ENCODE assay signal across 8 cellular contexts in the genomic region with DNA sequence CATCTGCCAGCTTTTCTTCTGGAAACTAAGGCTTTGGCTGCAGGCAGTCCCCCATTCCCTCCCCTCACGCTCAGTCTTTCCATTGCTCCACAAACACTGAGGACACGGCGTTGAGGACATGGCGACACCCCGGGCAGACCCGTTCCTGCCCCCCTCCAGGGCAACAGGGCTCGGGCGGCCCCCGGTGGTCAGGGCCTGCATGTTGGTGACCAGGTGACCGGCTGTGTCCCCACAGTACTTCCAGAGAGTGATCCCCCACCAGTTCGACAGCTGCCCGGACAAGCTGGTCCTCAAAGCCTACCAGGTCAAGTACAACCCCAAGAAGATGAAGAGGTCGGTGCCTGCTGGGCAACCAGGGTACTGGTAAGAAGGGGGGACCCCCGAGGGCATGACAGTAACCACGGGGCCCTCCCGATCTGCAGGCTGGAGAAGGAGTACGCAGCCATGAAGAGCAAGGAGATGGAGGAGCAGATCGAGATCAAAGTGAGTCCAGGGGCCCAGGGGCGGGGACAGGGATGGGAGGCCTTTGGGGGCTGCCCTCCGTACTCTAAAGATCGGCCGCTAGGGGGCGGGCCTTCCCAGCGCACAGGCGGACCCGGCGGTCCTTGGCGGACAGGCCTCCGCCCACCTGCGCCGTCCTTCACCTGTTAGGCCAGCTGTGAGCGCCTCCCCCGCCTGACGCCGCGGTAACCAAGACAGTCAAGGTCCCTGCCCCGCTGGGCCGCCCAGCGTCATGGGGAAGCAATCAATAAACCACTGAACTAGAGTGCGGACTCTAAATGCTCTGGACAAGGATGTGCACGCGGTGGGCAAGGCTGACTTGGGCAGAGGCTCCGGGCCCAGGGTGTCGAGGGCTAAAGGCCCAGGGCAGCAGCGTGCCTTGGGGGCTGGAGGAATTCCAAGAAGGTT. TPM values are rescaled to one million over a fixed set of nuclear protein-coding genes. Genes with fewer than 3 reads are reported as not detected.
A peak's percentile ranks its signal among the peaks of the same experiment; 100 is the strongest.
DNase-seq lines count a peak whose midpoint lies in the region; ATAC-seq and TF ChIP-seq lines count a peak whose summit lies in the region.

No MANE protein-coding gene starts in this region.

- ATAC-seq in Right ventricle myocardium superior (ENCODE audit: poor library complexity) (peak; percentile 71), GM18873 (IDR thresholded peaks at IDR 0.05; ENCODE audit: low FRiP score, unreplicated experiment) (no peak), GM21381 (IDR thresholded peaks at IDR 0.05; ENCODE audit: unreplicated experiment) (no peak)

- H4K20me1 ChIP-seq in MM.1S (ENCODE audit: insufficient read depth, low read length), result no peaks in the 10 kb centered on the region
- H4K20me1 ChIP-seq in SK-N-SH (ENCODE audit: insufficient read depth), result no peaks in the 10 kb centered on the region

- WGBS in SK-N-SH (ENCODE audit: low lambda C conversion rate), result 26% methylated on average over 36 of the region's 45 CpGs

- peak; percentile 77 for TF ChIP-seq RAD21 in SK-N-SH (IDR thresholded peaks at IDR 0.05; ENCODE audit: low read length)

- H3K4me3 ChIP-seq in MM.1S (ENCODE audit: low read length), result no peak overlapping the region
- peak overlapping the region in 1 of 2 experiments; percentile 17; a peak in 1 of 4 replicates for H3K4me3 ChIP-seq in SK-N-SH (ENCODE audit: low read depth in 2 of 2, low read length in 1 of 2)

- H3F3A ChIP-seq in MM.1S (ENCODE audit: insufficient read depth, low read length) (no peaks in the 10 kb centered on the region), SK-N-SH (replicated peaks; ENCODE audit: insufficient read depth) (no peaks in the 10 kb centered on the region)

- H3K4me1 ChIP-seq in MM.1S (ENCODE audit: low read length) (0 out of 2 replicates have a peak, but pooled peaks cover 3% of the 10 kb centered on the region), SK-N-SH (ENCODE audit: control insufficient read depth in 1 of 2, insufficient read depth in 2 of 2, low read depth in 1 of 2, low read length in 1 of 2) (peaks cover 0 to 14% of the 10 kb centered on the region in 2 experiments; a peak in 1 of 4 replicates)

- H3K27ac ChIP-seq in MM.1S (ENCODE audit: low read length) (no peak overlapping the region), SK-N-SH (ENCODE audit: low read depth in 2 of 2, low read length in 1 of 2) (no peak overlapping the region)

- H3K79me2 ChIP-seq in MM.1S (ENCODE audit: low read length), result no peaks in the 10 kb centered on the region
- no peaks in the 10 kb centered on the region for H3K79me2 ChIP-seq in SK-N-SH (ENCODE audit: insufficient read depth)

- H2AFZ ChIP-seq in MM.1S (ENCODE audit: low read length) (no peak overlapping the region), SK-N-SH (ENCODE audit: low read depth) (no peak overlapping the region)

- peak; percentile 92 for DNase-seq in ELF-1 (ENCODE audit: low read depth, low spot score)
- peak; percentile 76 for DNase-seq in MM.1S
- peak; percentile 97 for DNase-seq in SK-N-SH
- peak; percentile 71 for DNase-seq in activated naive CD4-positive, alpha-beta T cell treated with anti-CD3 and anti-CD28 coated beads, Interleukin-2, amount 50 U/mL, for 16 hours
- DNase-seq in Right ventricle myocardium superior, result peak; percentile 75
- peak; percentile 90 for DNase-seq in posterior vena cava (ENCODE audit: low spot score)

- H3K9me2 ChIP-seq in MM.1S (replicated peaks; ENCODE audit: insufficient read depth, low read length) (no peaks in the 10 kb centered on the region), SK-N-SH (no peaks in the 10 kb centered on the region)

- POLR2A ChIA-PET in SK-N-SH (lab: Yijun Ruan, JAX), result no interaction called here

- no peaks in the 10 kb centered on the region for H3K36me3 ChIP-seq in MM.1S (replicated peaks; ENCODE audit: insufficient read depth, low read length)
- no peaks in the 10 kb centered on the region for H3K36me3 ChIP-seq in SK-N-SH (replicated peaks in 1 of 2; ENCODE audit: control insufficient read depth in 1 of 2, insufficient read depth in 2 of 2, low read length in 1 of 2)

- H3K27me3 ChIP-seq in MM.1S (replicated peaks; ENCODE audit: insufficient read depth, low read length) (peaks cover 41% of the 10 kb centered on the region), SK-N-SH (ENCODE audit: insufficient read depth) (no peaks in the 10 kb centered on the region)

- H3K4me2 ChIP-seq in MM.1S (ENCODE audit: low read depth, low read length), result peak overlapping the region; percentile 46; the same call in 1 of the 2 replicates
- H3K4me2 ChIP-seq in SK-N-SH, result no peak overlapping the region

- CTCF ChIA-PET in SK-N-SH (lab: Yijun Ruan, JAX), result interaction anchor here (0.6 to 3.2 kb wide), 36 partner anchors 9 to 403 kb away, joined by 3 to 41 read pairs (median 4); partner anchors contain the start of genes CTXN1, MAP2K7, SNAPC2 and TGFBR3L

- intact Hi-C loops in Right ventricle myocardium superior (cut with DNase I), result no loop called here
- intact Hi-C loops in posterior vena cava (cut with DNase I), result no loop called here

- no peak for TF ChIP-seq EP300 in SK-N-SH (IDR thresholded peaks at IDR 0.05; ENCODE audit: borderline replicate concordance in 1 of 2, low read depth in 1 of 2, low read length in 1 of 2)

- no peaks in the 10 kb centered on the region for H3K9me3 ChIP-seq in MM.1S (replicated peaks; ENCODE audit: insufficient read depth, low read length)
- H3K9me3 ChIP-seq in SK-N-SH, result no peaks in the 10 kb centered on the region

- peak; percentile 94 for TF ChIP-seq CTCF in MM.1S (IDR thresholded peaks at IDR 0.05; ENCODE audit: low read length)
- TF ChIP-seq CTCF in SK-N-SH (IDR thresholded peaks at IDR 0.05), result peak; percentile 82

- H3K9ac ChIP-seq in MM.1S (ENCODE audit: low read length) (no peak overlapping the region), SK-N-SH (no peak overlapping the region)

TF ChIP-seq in SK-N-SH, 30 proteins besides CTCF, POLR2A, EP300 and RAD21:
- peak; percentile 55 for TF ChIP-seq SMC3 (IDR thresholded peaks at IDR 0.05; ENCODE audit: low read depth, low read length)
- no peak for TF ChIP-seq REST (IDR thresholded peaks at IDR 0.05; ENCODE audit: low read depth, low read length)

RNA-seq across cellular contexts. Expression of gene PRR36, which starts 21.1 kb away (rescaled TPM):
- polyA plus RNA-seq in SK-N-SH (2012; rRNA removed), result 0.10 and 0.18 TPM in 2 replicates
- polyA plus RNA-seq in SK-N-SH (2012; cell fraction: cytosol; rRNA removed), result 0.23 and 0.29 TPM in 2 replicates
- 1.1 and 1.5 TPM in 2 replicates for polyA plus RNA-seq in SK-N-SH (2012; cell fraction: nucleus; rRNA removed)
- total RNA-seq in Right ventricle myocardium superior, result 0.08 TPM
- under 1 TPM; 0.09 to 0.14 TPM for total RNA-seq in posterior vena cava

RNA-seq across cellular contexts. Expression of gene EVI5L, which starts 23.1 kb away (rescaled TPM):
- polyA plus RNA-seq in SK-N-SH (2012; rRNA removed), result 8.5 and 9.7 TPM in 2 replicates
- 4.9 and 8.5 TPM in 2 replicates for polyA plus RNA-seq in SK-N-SH (2012; cell fraction: cytosol; rRNA removed)
- 16.4 and 17.9 TPM in 2 replicates for polyA plus RNA-seq in SK-N-SH (2012; cell fraction: nucleus; rRNA removed)
- 19.4 TPM for total RNA-seq in Right ventricle myocardium superior
- total RNA-seq in posterior vena cava, result 10 to 100 TPM; 14.9 to 16.0 TPM

RNA-seq across cellular contexts. Expression of gene LRRC8E, which starts 35.2 kb away (rescaled TPM):
- 0.02 and 0.23 TPM in 2 replicates for polyA plus RNA-seq in SK-N-SH (2012; rRNA removed)
- 0.03 and 0.16 TPM in 2 replicates for polyA plus RNA-seq in SK-N-SH (2012; cell fraction: cytosol; rRNA removed)
- polyA plus RNA-seq in SK-N-SH (2012; cell fraction: nucleus; rRNA removed), result 0.08 and 0.15 TPM in 2 replicates
- 1.6 TPM for total RNA-seq in Right ventricle myocardium superior
- not detected for total RNA-seq in posterior vena cava

RNA-seq across cellular contexts. Expression of gene MAP2K7, which starts 50.6 kb away (rescaled TPM):
- polyA plus RNA-seq in SK-N-SH (2012; rRNA removed), result 13.0 and 13.6 TPM in 2 replicates
- polyA plus RNA-seq in SK-N-SH (2012; cell fraction: cytosol; rRNA removed), result 6.2 and 9.7 TPM in 2 replicates
- 49.6 and 65.3 TPM in 2 replicates for polyA plus RNA-seq in SK-N-SH (2012; cell fraction: nucleus; rRNA removed)
- 27.5 TPM for total RNA-seq in Right ventricle myocardium superior
- total RNA-seq in posterior vena cava, result 10 to 100 TPM; 22.2 to 26.6 TPM
